ENCODE assay signal across 9 cellular contexts in the genomic region with DNA sequence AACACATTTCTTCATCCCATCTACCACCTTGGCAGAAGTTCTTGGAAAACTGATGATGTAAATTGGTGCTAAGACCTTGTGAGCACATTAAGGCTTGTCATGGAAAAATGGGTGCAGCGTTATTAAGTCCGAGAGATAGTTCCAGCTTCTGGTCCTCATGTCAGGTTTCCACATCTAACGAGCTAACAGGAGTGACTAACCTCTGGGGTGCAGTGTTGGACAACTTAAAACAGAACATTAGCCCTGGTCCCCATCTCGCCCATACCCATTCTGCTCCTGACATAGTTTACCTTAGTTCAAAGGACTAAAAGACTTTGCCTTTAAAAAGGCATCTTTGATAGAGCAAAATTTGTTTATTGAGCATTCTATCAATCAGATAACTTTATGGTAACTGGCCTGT.
DNase-seq lines count a peak whose midpoint lies in the region; ATAC-seq and TF ChIP-seq lines count a peak whose summit lies in the region.
"Had no signal": no experiment of that assay in that cellular context is flagged by ENCODE, and none has a peak within 500 bp of the region (broad histone marks: within the 10 kb centered on the region; RNA-seq: fewer than 3 reads in every experiment).

No MANE protein-coding gene starts in this region.

- no peak for TF ChIP-seq POLR2A in breast epithelium (IDR thresholded peaks at IDR 0.05)
- TF ChIP-seq POLR2A in esophagus muscularis mucosa (IDR thresholded peaks at IDR 0.05; ENCODE audit: low read depth), result no peak

- DNase-seq in MCF 10A (ENCODE audit: unreplicated experiment) (peak; percentile 57), breast epithelium (ENCODE audit: low spot score in 2 of 2) (no peak), NOMO-1 treated with DMSO at 0.1 percent for 48 hours (lab: John Stamatoyannopoulos, UW; ENCODE audit: unreplicated experiment) (peak; percentile 33), fibroblast of gingiva (ENCODE audit: low read depth) (peak; percentile 38), upper lobe of right lung (no peak), esophagus muscularis mucosa (ENCODE audit: extremely low spot score) (no peak)
- DNase-seq: stimulated activated CD4-positive, alpha-beta T cell treated with anti-CD3 and anti-CD28 coated beads, Interleukin-15, amount 100 ng/mL, for 24 hours had no signal

- WGBS in esophagus muscularis mucosa, result 26% methylated on average over 4 of the region's 4 CpGs

- intact Hi-C loops in MCF 10A (cut with micrococcal nuclease) (loop anchor here (1.0 kb wide), 1 partner anchor 272 kb away; no protein-coding TSS in a partner anchor), breast epithelium (cut with DNase I; ENCODE audit: low total_unique reads) (no loop called here), upper lobe of right lung (cut with DNase I) (no loop called here), esophagus muscularis mucosa (cut with DNase I) (no loop called here)

- H3K4me3 ChIP-seq in breast epithelium (no peak overlapping the region), upper lobe of right lung (no peak overlapping the region), esophagus muscularis mucosa (no peak overlapping the region)

- H3K27ac ChIP-seq in breast epithelium (no peak overlapping the region), upper lobe of right lung (no peak overlapping the region), esophagus muscularis mucosa (replicated peaks in 1 of 4) (no peak overlapping the region)

- ATAC-seq in upper lobe of right lung (peak; percentile 56), HG03439 (IDR thresholded peaks at IDR 0.05; ENCODE audit: unreplicated experiment) (no peak), GM18502 (IDR thresholded peaks at IDR 0.05; ENCODE audit: poor library complexity, unreplicated experiment) (no peak)

- H3K4me1 ChIP-seq in breast epithelium, result no peaks in the 10 kb centered on the region
- no peaks in the 10 kb centered on the region for H3K4me1 ChIP-seq in upper lobe of right lung
- H3K4me1 ChIP-seq in esophagus muscularis mucosa, result no peaks in the 10 kb centered on the region

- no peaks in the 10 kb centered on the region for H3K4me1 Mint-ChIP-seq in MCF 10A (ENCODE audit: insufficient read depth, unreplicated experiment)

- H3K4me3 Mint-ChIP-seq in MCF 10A (ENCODE audit: unreplicated experiment), result no peak overlapping the region

- POLR2A ChIA-PET in MCF 10A (lab: Yijun Ruan, JAX), result interaction anchor here (0.6 to 1.0 kb wide), 4 partner anchors 9 to 469 kb away, joined by 3 to 4 read pairs (median 4); no protein-coding TSS in a partner anchor

- no TSS peak for BruUV-seq in MCF 10A (replicated peaks; lab: Mats Ljungman, UMichigan)

- no peaks in the 10 kb centered on the region for H3K36me3 Mint-ChIP-seq in MCF 10A (ENCODE audit: insufficient read depth, unreplicated experiment)

- no peaks in the 10 kb centered on the region for H3K36me3 ChIP-seq in breast epithelium
- no peaks in the 10 kb centered on the region for H3K36me3 ChIP-seq in upper lobe of right lung
- H3K36me3 ChIP-seq in esophagus muscularis mucosa, result no peaks in the 10 kb centered on the region

- no peaks in the 10 kb centered on the region for H3K9me3 Mint-ChIP-seq in MCF 10A (ENCODE audit: unreplicated experiment)

- CTCF ChIA-PET in MCF 10A (lab: Yijun Ruan, JAX), result interaction anchor here (0.8 to 2.6 kb wide), 8 partner anchors 9 to 408 kb away, joined by 3 to 13 read pairs (median 6); no protein-coding TSS in a partner anchor

- no peak overlapping the region for H3K27ac Mint-ChIP-seq in MCF 10A (ENCODE audit: low read depth, unreplicated experiment)

- TF ChIP-seq CTCF in MCF 10A (IDR thresholded peaks at IDR 0.05; ENCODE audit: unreplicated experiment) (peak; percentile 29), breast epithelium (IDR thresholded peaks at IDR 0.05) (no peak), upper lobe of right lung (IDR thresholded peaks at IDR 0.05) (no peak), esophagus muscularis mucosa (IDR thresholded peaks at IDR 0.05) (no peak)

- no peaks in the 10 kb centered on the region for H3K9me3 ChIP-seq in breast epithelium
- no peaks in the 10 kb centered on the region for H3K9me3 ChIP-seq in upper lobe of right lung
- H3K9me3 ChIP-seq in esophagus muscularis mucosa, result no peaks in the 10 kb centered on the region

- H3K27me3 ChIP-seq in breast epithelium, result peaks cover 0 to 4% of the 10 kb centered on the region in 2 donors
- no peaks in the 10 kb centered on the region for H3K27me3 ChIP-seq in upper lobe of right lung
- H3K27me3 ChIP-seq in esophagus muscularis mucosa, result peaks cover 0 to 5% (median 0%) of the 10 kb centered on the region in 4 donors

- TF ChIP-seq EP300 in esophagus muscularis mucosa (IDR thresholded peaks at IDR 0.05), result no peak

- peaks cover 19% of the 10 kb centered on the region for H3K27me3 Mint-ChIP-seq in MCF 10A (ENCODE audit: insufficient read depth, unreplicated experiment)

Comparison
In these comparisons a context has a peak if more than half of its experiments do, and no peak if none do; other contexts are left out.
1. DNase-seq: peak in MCF 10A (single experiment), NOMO-1 treated with DMSO at 0.1 percent for 48 hours (single experiment) and fibroblast of gingiva (single experiment); none in breast epithelium (0 of 2), upper lobe of right lung (single experiment) and esophagus muscularis mucosa (single experiment).